Comparison of ENCODE assay signal across 8 cellular contexts in the genomic region with DNA sequence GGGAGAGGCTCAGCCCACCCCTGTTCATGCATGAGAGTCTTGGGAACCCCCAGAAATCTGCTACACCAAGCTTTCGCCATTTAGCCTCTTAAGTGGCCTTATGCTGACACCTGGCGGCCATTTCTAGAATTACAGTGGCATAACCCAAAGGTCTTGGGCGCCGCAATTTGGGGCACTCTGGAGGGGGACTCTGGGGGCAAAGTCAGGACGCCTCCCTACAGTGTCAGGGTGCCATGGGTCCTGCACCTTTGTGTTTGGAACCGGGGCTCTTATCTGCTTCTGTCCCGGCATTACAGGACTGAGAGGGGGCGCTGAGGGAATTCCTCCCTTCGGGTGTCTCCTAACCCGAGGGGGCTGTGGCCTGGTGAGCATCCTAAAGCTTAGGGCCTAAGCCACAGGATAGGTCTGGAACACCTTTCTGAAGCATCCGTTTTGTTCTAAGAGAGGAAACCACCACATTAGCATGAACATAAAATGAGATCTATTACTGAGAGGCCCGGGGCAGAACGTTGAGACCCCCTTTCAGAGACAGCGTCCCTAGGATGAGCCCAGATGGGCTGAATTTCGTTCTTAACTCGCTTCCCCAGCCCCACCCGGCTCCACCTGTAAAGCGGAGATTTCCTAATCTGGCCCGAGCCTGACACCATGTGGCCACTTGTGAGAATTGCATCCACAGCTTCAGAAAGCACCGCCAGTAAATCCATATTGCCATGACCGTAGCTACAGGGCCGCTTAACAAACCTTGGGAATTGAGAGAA. TPM values are rescaled to one million over a fixed set of nuclear protein-coding genes. Genes with fewer than 3 reads are reported as not detected.
DNase-seq lines count a peak whose midpoint lies in the region; ATAC-seq and TF ChIP-seq lines count a peak whose summit lies in the region.

No MANE protein-coding gene starts in this region.

- H3K4me1 Mint-ChIP-seq in T-cell: peaks cover 5 to 9% (median 6%) of the 10 kb centered on the region in 3 donors

- H3K27ac Mint-ChIP-seq in T-cell: no peak overlapping the region

- H3K4me1 ChIP-seq in vagina: peaks cover 4% of the 10 kb centered on the region

- H3K36me3 Mint-ChIP-seq in T-cell: no peaks in the 10 kb centered on the region

- no peak overlapping the region for H3K27ac ChIP-seq in vagina

- POLR2A ChIA-PET in T-cell (lab: Charles Lee): no interaction called here

- H3K9me3 ChIP-seq in vagina: no peaks in the 10 kb centered on the region

- H3K27me3 ChIP-seq in GM06990 (replicated peaks; ENCODE audit: control insufficient read depth, insufficient read depth, low read length) (peaks cover 4% of the 10 kb centered on the region; the same call in 1 of the 2 replicates), vagina (peaks cover 5% of the 10 kb centered on the region)

- TF ChIP-seq POLR2A in vagina (IDR thresholded peaks at IDR 0.05): no peak

- ATAC-seq in T-cell (replicated peaks in 1 of 4) (peak; percentile 70 to 86 (median 81)), GM18519 (IDR thresholded peaks at IDR 0.05; ENCODE audit: low FRiP score, unreplicated experiment) (no peak)

- H3K36me3 ChIP-seq in GM06990 (ENCODE audit: control insufficient read depth, insufficient read depth, low read length) (no peaks in the 10 kb centered on the region), vagina (no peaks in the 10 kb centered on the region)

- peak; percentile 38 for DNase-seq in GM06990 (ENCODE audit: extremely low read depth, insufficient read length)
- DNase-seq in NCI-H1092 (lab: John Stamatoyannopoulos, UW): peak; percentile 69
- DNase-seq in T-cell: peak; percentile 57 to 84 (median 76)
- DNase-seq in activated naive CD8-positive, alpha-beta T cell treated with anti-CD3 and anti-CD28 coated beads, Interleukin-2, amount 50 U/mL, for 16 hours (ENCODE audit: low read depth, low spot score): peak; percentile 70
- peak; percentile 87 for DNase-seq in cardiac septum (ENCODE audit: low spot score)
- DNase-seq in putamen (ENCODE audit: low spot score): peak; percentile 59
- peak in 1 of 2 donors; percentile 90 for DNase-seq in vagina (ENCODE audit: extremely low spot score in 2 of 2)

- H3K27me3 Mint-ChIP-seq in T-cell: peaks cover 33 to 42% of the 10 kb centered on the region in 2 donors

- CTCF ChIA-PET in T-cell (lab: Charles Lee): interaction anchor here (0.5 to 4.8 kb wide), 18 partner anchors 10 to 1724 kb away, joined by 3 to 41 read pairs (median 4); a partner anchor contains a TSS

- TF ChIP-seq CTCF in GM06990 (IDR thresholded peaks at IDR 0.05; ENCODE audit: insufficient read depth, low read length, poor library complexity, severe bottlenecking) (peak; percentile 72), vagina (IDR thresholded peaks at IDR 0.05) (peak; percentile 97 to 98 (median 98))

- H3K4me3 Mint-ChIP-seq in T-cell: peak overlapping the region; percentile 17 to 64 (median 21)

- H3K4me3 ChIP-seq in GM06990 (replicated peaks; ENCODE audit: low read depth, low read length): no peak overlapping the region
- peak overlapping the region in 1 of 2 donors; percentile 22 for H3K4me3 ChIP-seq in vagina

- no peaks in the 10 kb centered on the region for H3K9me3 Mint-ChIP-seq in T-cell

- intact Hi-C loops in cardiac septum (cut with DNase I) (loop anchor here (2.0 to 5.0 kb wide), 4 partner anchors 209 to 499 kb away; no protein-coding TSS in a partner anchor), vagina (cut with DNase I) (loop anchor here (5.0 to 10.0 kb wide), 4 partner anchors 269 to 497 kb away; a partner anchor contains a TSS)

RNA-seq across cellular contexts. Expression of a gene that starts 9.3 kb away (rescaled TPM):
- total RNA-seq in T-cell: under 1 TPM in 2 of 5 donors, not detected in 3; 0.53 to 0.82 TPM
- total RNA-seq in cardiac septum: not detected
- not detected for total RNA-seq in vagina

RNA-seq across cellular contexts. Expression of a gene that starts 12.5 kb away (rescaled TPM):
- total RNA-seq in T-cell: under 1 TPM in 4 of 5 donors, not detected in 1; 0.30 to 0.98 (median 0.60) TPM
- total RNA-seq in cardiac septum: 87.7 TPM
- total RNA-seq in vagina: 56.5 TPM

RNA-seq across cellular contexts. Expression of a gene that starts 19.9 kb away (rescaled TPM):
- total RNA-seq in T-cell (not detected), cardiac septum (not detected), vagina (21.9 TPM)

Comparison
In these comparisons a context has a peak if more than half of its experiments do, and no peak if none do; other contexts are left out.
1. RNA of a gene that starts 12.5 kb away (total RNA-seq): 87.7 TPM in cardiac septum (single experiment) and 56.5 TPM in vagina (single experiment); 0.30 to 0.98 TPM in T-cell; every median in the first group is over 10 times any median in the second.
2. RNA of a gene that starts 19.9 kb away (total RNA-seq): 21.9 TPM in vagina (single experiment); not detected in cardiac septum (single experiment) and not detected in T-cell; every median in the first group is over 10 times any median in the second.